ENCODE assay signal across 21 cellular contexts in genomic region chr16:78606572-78606971, GRCh38.
DNase-seq lines count a peak whose midpoint lies in the region; ATAC-seq and TF ChIP-seq lines count a peak whose summit lies in the region.
"Had no signal": no experiment of that assay in that cellular context is flagged by ENCODE, and none has a peak within 500 bp of the region (broad histone marks: within the 10 kb centered on the region; RNA-seq: fewer than 3 reads in every experiment).

No MANE protein-coding gene starts in this region.

- H3K4me3 ChIP-seq in GM23338 (peak overlapping the region; percentile 18; the same call in 1 of the 2 replicates), NT2/D1 (ENCODE audit: insufficient read length, low read depth) (no peak overlapping the region), neural progenitor cell (peak overlapping the region; percentile 25)
- H3K4me3 ChIP-seq: prostate gland, skin epidermis had no signal

- H3K79me2 ChIP-seq in GM23338 (replicated peaks; ENCODE audit: insufficient read depth) (no peaks in the 10 kb centered on the region), neural progenitor cell (ENCODE audit: low read depth) (no peaks in the 10 kb centered on the region)

- H3K27me3 Mint-ChIP-seq in GM23338 (ENCODE audit: insufficient read depth, low read depth, poor library complexity) (no peaks in the 10 kb centered on the region), neural progenitor cell (ENCODE audit: insufficient read depth, low read depth) (peaks cover 2% of the 10 kb centered on the region)
- H3K27me3 Mint-ChIP-seq: memory B cell; natural killer cell treated with Interleukin-12 subunit alpha and Interleukin-12 subunit beta and Interleukin-15 and Interleukin-18, amount 100 ng/mL, for 72 hours; stimulated activated naive CD8-positive, alpha-beta T cell treated with anti-CD3 and anti-CD28 coated beads, Interleukin-15, amount 100 ng/mL, for 72 hours had no signal

- H3K27ac Mint-ChIP-seq in GM23338 (no peak overlapping the region; the same call in 1 of the 2 replicates), neural progenitor cell (peak overlapping the region; percentile 74)
- H3K27ac Mint-ChIP-seq: CD14-positive monocyte; memory B cell; natural killer cell treated with Interleukin-12 subunit alpha and Interleukin-12 subunit beta and Interleukin-15 and Interleukin-18, amount 100 ng/mL, for 72 hours; stimulated activated naive CD8-positive, alpha-beta T cell treated with anti-CD3 and anti-CD28 coated beads, Interleukin-15, amount 100 ng/mL, for 72 hours had no signal

- H3K4me1 ChIP-seq in GM23338 (ENCODE audit: insufficient read depth) (peaks cover 50% of the 10 kb centered on the region), NT2/D1 (ENCODE audit: insufficient read depth, insufficient read length) (peaks cover 7% of the 10 kb centered on the region), neural progenitor cell (peaks cover 44% of the 10 kb centered on the region)
- H3K4me1 ChIP-seq: prostate gland had no signal

- H3F3A ChIP-seq in GM23338 (replicated peaks; ENCODE audit: low read depth), result no peaks in the 10 kb centered on the region
- peaks cover 36% of the 10 kb centered on the region for H3F3A ChIP-seq in neural progenitor cell (ENCODE audit: low read depth)

- H2AFZ ChIP-seq in GM23338 (no peak overlapping the region), neural progenitor cell (replicated peaks) (no peak overlapping the region)

- H3K36me3 ChIP-seq in GM23338 (ENCODE audit: insufficient read depth), result no peaks in the 10 kb centered on the region
- no peaks in the 10 kb centered on the region for H3K36me3 ChIP-seq in NT2/D1 (ENCODE audit: insufficient read depth, insufficient read length, low read length)
- H3K36me3 ChIP-seq in neural progenitor cell, result no peaks in the 10 kb centered on the region
- H3K36me3 ChIP-seq: prostate gland had no signal

- H3K4me1 Mint-ChIP-seq in GM23338 (peaks cover 57% of the 10 kb centered on the region), neural progenitor cell (peaks cover 54% of the 10 kb centered on the region)
- H3K4me1 Mint-ChIP-seq: memory B cell had no signal

- H3K4me3 Mint-ChIP-seq in GM23338 (peak overlapping the region; percentile 16; the same call in 2 of the 3 replicates), neural progenitor cell (peak overlapping the region; percentile 57)
- H3K4me3 Mint-ChIP-seq: CD14-positive monocyte; memory B cell; natural killer cell treated with Interleukin-12 subunit alpha and Interleukin-12 subunit beta and Interleukin-15 and Interleukin-18, amount 100 ng/mL, for 72 hours; stimulated activated naive CD8-positive, alpha-beta T cell treated with anti-CD3 and anti-CD28 coated beads, Interleukin-15, amount 100 ng/mL, for 72 hours had no signal

- no peaks in the 10 kb centered on the region; the same call in 2 of the 3 replicates for H3K9me3 Mint-ChIP-seq in GM23338
- no peaks in the 10 kb centered on the region for H3K9me3 Mint-ChIP-seq in neural progenitor cell
- H3K9me3 Mint-ChIP-seq: natural killer cell treated with Interleukin-12 subunit alpha and Interleukin-12 subunit beta and Interleukin-15 and Interleukin-18, amount 100 ng/mL, for 72 hours had no signal

- H3K27ac ChIP-seq in GM23338 (ENCODE audit: low read depth) (no peak overlapping the region), neural progenitor cell (peak overlapping the region; percentile 17)
- H3K27ac ChIP-seq: prostate gland, skin epidermis had no signal

- TF ChIP-seq CTCF in GM23338 (conservative IDR thresholded peaks at IDR 0.05; ENCODE audit: low read depth in 2 of 2) (no peak), neural progenitor cell (IDR thresholded peaks at IDR 0.05) (peak; percentile 16)

- H3K9me2 ChIP-seq in GM23338 (ENCODE audit: insufficient read depth), result no peaks in the 10 kb centered on the region

- H4K20me1 ChIP-seq in GM23338 (replicated peaks; ENCODE audit: insufficient read depth) (no peaks in the 10 kb centered on the region), neural progenitor cell (ENCODE audit: low read depth) (peaks cover 8% of the 10 kb centered on the region)

- H3K4me2 ChIP-seq in GM23338 (peak overlapping the region; percentile 54), neural progenitor cell (peak overlapping the region; percentile 73)

- H3K9ac ChIP-seq in NT2/D1 (ENCODE audit: insufficient read length, low read depth) (no peak overlapping the region), neural progenitor cell (no peak overlapping the region)

- H3K27me3 ChIP-seq in GM23338 (ENCODE audit: insufficient read depth) (no peaks in the 10 kb centered on the region), NT2/D1 (ENCODE audit: insufficient read depth, insufficient read length) (no peaks in the 10 kb centered on the region), neural progenitor cell (no peaks in the 10 kb centered on the region)

- H3K9me3 ChIP-seq in NT2/D1 (ENCODE audit: insufficient read depth, low read length) (no peaks in the 10 kb centered on the region), neural progenitor cell (ENCODE audit: low read depth) (no peaks in the 10 kb centered on the region)
- H3K9me3 ChIP-seq: prostate gland had no signal

- peak; percentile 43 for DNase-seq in GM23338 (ENCODE audit: low spot score)
- DNase-seq in NCI-H146 (lab: John Stamatoyannopoulos, UW), result peak; percentile 86
- peak; percentile 15 for DNase-seq in NT2/D1 (ENCODE audit: low read depth, low spot score)
- peak; percentile 55 for DNase-seq in neural progenitor cell (ENCODE audit: low spot score)
- DNase-seq in stimulated activated naive CD8-positive, alpha-beta T cell treated with anti-CD3 and anti-CD28 coated beads, Interleukin-15, Interleukin-2, amounts not matched to agents 100 U/mL and 50 U/mL, for 24 hours, result no peak
- no peak for DNase-seq in NCI-H1436 treated with DMSO at 0.1 percent for 48 hours (lab: John Stamatoyannopoulos, UW)
- DNase-seq: ACHN; activated CD4-positive, alpha-beta T cell treated with anti-CD3 and anti-CD28 coated beads, Interleukin-2, amount 50 U/mL, for 1 hour; activated CD8-positive, alpha-beta memory T cell treated with anti-CD3 and anti-CD28 coated beads, Interleukin-2, amount 50 U/mL, for 4 hours; activated effector memory CD4-positive, alpha-beta T cell treated with anti-CD3 and anti-CD28 coated beads, Interleukin-2, amount 50 U/mL, for 16 hours; DMS53; Karpas-422; NCI-H446 treated with DMSO at 0.1 percent for 48 hours; stimulated activated naive CD8-positive, alpha-beta T cell treated with anti-CD3 and anti-CD28 coated beads, Interleukin-15, amount 100 ng/mL, for 72 hours had no signal

- peak; percentile 42; the same call in 2 of the 3 replicates for ATAC-seq in GM23338
- no peak for ATAC-seq in GM21619 (IDR thresholded peaks at IDR 0.05; ENCODE audit: unreplicated experiment)
- ATAC-seq in stimulated activated naive CD8-positive, alpha-beta T cell treated with anti-CD3 and anti-CD28 coated beads, Interleukin-15, Interleukin-2, amounts not matched to agents 100 U/mL and 50 U/mL, for 24 hours, result no peak
- ATAC-seq in GM19035 (IDR thresholded peaks at IDR 0.05; ENCODE audit: unreplicated experiment), result no peak
- ATAC-seq: natural killer cell treated with Interleukin-12 subunit alpha and Interleukin-12 subunit beta and Interleukin-15 and Interleukin-18, amount 100 ng/mL, for 72 hours; stimulated activated naive CD8-positive, alpha-beta T cell treated with anti-CD3 and anti-CD28 coated beads, Interleukin-15, amount 100 ng/mL, for 72 hours had no signal

- no peaks in the 10 kb centered on the region for H3K36me3 Mint-ChIP-seq in GM23338 (ENCODE audit: low read depth)
- no peaks in the 10 kb centered on the region for H3K36me3 Mint-ChIP-seq in neural progenitor cell
- H3K36me3 Mint-ChIP-seq: CD14-positive monocyte; memory B cell; natural killer cell treated with Interleukin-12 subunit alpha and Interleukin-12 subunit beta and Interleukin-15 and Interleukin-18, amount 100 ng/mL, for 72 hours had no signal

TF ChIP-seq in GM23338, 12 proteins besides CTCF, POLR2A, EP300 and RAD21 (continues in another document):
- TF ChIP-seq, protein P1, sequence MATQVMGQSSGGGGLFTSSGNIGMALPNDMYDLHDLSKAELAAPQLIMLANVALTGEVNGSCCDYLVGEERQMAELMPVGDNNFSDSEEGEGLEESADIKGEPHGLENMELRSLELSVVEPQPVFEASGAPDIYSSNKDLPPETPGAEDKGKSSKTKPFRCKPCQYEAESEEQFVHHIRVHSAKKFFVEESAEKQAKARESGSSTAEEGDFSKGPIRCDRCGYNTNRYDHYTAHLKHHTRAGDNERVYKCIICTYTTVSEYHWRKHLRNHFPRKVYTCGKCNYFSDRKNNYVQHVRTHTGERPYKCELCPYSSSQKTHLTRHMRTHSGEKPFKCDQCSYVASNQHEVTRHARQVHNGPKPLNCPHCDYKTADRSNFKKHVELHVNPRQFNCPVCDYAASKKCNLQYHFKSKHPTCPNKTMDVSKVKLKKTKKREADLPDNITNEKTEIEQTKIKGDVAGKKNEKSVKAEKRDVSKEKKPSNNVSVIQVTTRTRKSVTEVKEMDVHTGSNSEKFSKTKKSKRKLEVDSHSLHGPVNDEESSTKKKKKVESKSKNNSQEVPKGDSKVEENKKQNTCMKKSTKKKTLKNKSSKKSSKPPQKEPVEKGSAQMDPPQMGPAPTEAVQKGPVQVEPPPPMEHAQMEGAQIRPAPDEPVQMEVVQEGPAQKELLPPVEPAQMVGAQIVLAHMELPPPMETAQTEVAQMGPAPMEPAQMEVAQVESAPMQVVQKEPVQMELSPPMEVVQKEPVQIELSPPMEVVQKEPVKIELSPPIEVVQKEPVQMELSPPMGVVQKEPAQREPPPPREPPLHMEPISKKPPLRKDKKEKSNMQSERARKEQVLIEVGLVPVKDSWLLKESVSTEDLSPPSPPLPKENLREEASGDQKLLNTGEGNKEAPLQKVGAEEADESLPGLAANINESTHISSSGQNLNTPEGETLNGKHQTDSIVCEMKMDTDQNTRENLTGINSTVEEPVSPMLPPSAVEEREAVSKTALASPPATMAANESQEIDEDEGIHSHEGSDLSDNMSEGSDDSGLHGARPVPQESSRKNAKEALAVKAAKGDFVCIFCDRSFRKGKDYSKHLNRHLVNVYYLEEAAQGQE (IDR thresholded peaks at IDR 0.05; ENCODE audit: unreplicated experiment), result no peak
- no peak for TF ChIP-seq ZNF114 (CRISPR knock-in tag; IDR thresholded peaks at IDR 0.05)
- no peak for TF ChIP-seq ZNF331 (CRISPR knock-in tag; IDR thresholded peaks at IDR 0.05; ENCODE audit: low read depth)
- TF ChIP-seq POLR2AphosphoS5 (IDR thresholded peaks at IDR 0.05; ENCODE audit: low read depth), result no peak
- TF ChIP-seq EZH2phosphoT487 (IDR thresholded peaks at IDR 0.05; ENCODE audit: unreplicated experiment), result no peak
- TF ChIP-seq CREB1 (CRISPR knock-in tag; IDR thresholded peaks at IDR 0.05; ENCODE audit: low read depth), result no peak

Comparison
In these comparisons a context has a peak if more than half of its experiments do, and no peak if none do; other contexts are left out.
1. DNase-seq: peak in GM23338 (single experiment), NCI-H146 (single experiment), NT2/D1 (single experiment) and neural progenitor cell (single experiment); none in stimulated activated naive CD8-positive, alpha-beta T cell treated with anti-CD3 and anti-CD28 coated beads, Interleukin-15, Interleukin-2, amounts not matched to agents 100 U/mL and 50 U/mL, for 24 hours (single experiment) and NCI-H1436 treated with DMSO at 0.1 percent for 48 hours (single experiment).